1 cellular context compared by ENCODE assay signal in genomic region chr5:177448244-177448950, GRCh38.
A peak's percentile ranks its signal among the peaks of the same experiment; 100 is the strongest.
TF ChIP-seq lines count a peak whose summit lies in the region.

No MANE protein-coding gene starts in this region.

TF ChIP-seq in HEK293, 187 proteins besides CTCF, POLR2A, EP300 and RAD21 (continued from another document):
- no peak for TF ChIP-seq PBX3 (CRISPR knock-in tag; IDR thresholded peaks at IDR 0.05)
- TF ChIP-seq, protein P1, sequence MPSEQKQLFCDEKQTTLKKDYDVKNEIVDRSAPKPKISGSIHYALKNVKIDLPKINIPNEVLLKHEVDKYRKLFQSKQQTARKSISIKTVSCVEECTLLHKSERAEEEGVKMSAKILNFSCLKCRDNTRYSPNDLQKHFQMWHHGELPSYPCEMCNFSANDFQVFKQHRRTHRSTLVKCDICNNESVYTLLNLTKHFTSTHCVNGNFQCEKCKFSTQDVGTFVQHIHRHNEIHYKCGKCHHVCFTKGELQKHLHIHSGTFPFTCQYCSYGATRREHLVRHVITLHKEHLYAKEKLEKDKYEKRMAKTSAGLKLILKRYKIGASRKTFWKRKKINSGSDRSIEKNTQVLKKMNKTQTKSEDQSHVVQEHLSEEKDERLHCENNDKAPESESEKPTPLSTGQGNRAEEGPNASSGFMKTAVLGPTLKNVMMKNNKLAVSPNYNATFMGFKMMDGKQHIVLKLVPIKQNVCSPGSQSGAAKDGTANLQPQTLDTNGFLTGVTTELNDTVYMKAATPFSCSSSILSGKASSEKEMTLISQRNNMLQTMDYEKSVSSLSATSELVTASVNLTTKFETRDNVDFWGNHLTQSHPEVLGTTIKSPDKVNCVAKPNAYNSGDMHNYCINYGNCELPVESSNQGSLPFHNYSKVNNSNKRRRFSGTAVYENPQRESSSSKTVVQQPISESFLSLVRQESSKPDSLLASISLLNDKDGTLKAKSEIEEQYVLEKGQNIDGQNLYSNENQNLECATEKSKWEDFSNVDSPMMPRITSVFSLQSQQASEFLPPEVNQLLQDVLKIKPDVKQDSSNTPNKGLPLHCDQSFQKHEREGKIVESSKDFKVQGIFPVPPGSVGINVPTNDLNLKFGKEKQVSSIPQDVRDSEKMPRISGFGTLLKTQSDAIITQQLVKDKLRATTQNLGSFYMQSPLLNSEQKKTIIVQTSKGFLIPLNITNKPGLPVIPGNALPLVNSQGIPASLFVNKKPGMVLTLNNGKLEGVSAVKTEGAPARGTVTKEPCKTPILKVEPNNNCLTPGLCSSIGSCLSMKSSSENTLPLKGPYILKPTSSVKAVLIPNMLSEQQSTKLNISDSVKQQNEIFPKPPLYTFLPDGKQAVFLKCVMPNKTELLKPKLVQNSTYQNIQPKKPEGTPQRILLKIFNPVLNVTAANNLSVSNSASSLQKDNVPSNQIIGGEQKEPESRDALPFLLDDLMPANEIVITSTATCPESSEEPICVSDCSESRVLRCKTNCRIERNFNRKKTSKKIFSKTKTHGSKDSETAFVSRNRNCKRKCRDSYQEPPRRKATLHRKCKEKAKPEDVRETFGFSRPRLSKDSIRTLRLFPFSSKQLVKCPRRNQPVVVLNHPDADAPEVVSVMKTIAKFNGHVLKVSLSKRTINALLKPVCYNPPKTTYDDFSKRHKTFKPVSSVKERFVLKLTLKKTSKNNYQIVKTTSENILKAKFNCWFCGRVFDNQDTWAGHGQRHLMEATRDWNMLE (tag by site-specific recombination; conservative IDR thresholded peaks at IDR 0.05; ENCODE audit: low read depth), result no peak
- no peak for TF ChIP-seq OVOL3 (tag by site-specific recombination; IDR thresholded peaks at IDR 0.05)
- no peak for TF ChIP-seq ZNF19 (tag by site-specific recombination; IDR thresholded peaks at IDR 0.05; ENCODE audit: low read depth)
- TF ChIP-seq ZNF146 (tag by site-specific recombination; IDR thresholded peaks at IDR 0.05), result no peak
- no peak for TF ChIP-seq ZNF561 (tag by site-specific recombination; IDR thresholded peaks at IDR 0.05; ENCODE audit: borderline replicate concordance)
- no peak for TF ChIP-seq ZNF37A (tag by site-specific recombination; IDR thresholded peaks at IDR 0.05)
- TF ChIP-seq AEBP2 (tag by site-specific recombination; IDR thresholded peaks at IDR 0.05; ENCODE audit: borderline replicate concordance), result no peak
- TF ChIP-seq ZNF366 (tag by site-specific recombination; conservative IDR thresholded peaks at IDR 0.05), result peak; percentile 55
- no peak for TF ChIP-seq ZNF677 (tag by site-specific recombination; IDR thresholded peaks at IDR 0.05)
- no peak for TF ChIP-seq ZSCAN16 (tag by site-specific recombination; IDR thresholded peaks at IDR 0.05)
- no peak for TF ChIP-seq ZNF549 (tag by site-specific recombination; IDR thresholded peaks at IDR 0.05)
- TF ChIP-seq PRDM1 (tag by site-specific recombination; IDR thresholded peaks at IDR 0.05), result 0 out of 2 replicates have a peak, but pooled peaks have one; percentile 31
TF ChIP-seq in HEK293: peak in this region for 2.
